In the genomic region with DNA sequence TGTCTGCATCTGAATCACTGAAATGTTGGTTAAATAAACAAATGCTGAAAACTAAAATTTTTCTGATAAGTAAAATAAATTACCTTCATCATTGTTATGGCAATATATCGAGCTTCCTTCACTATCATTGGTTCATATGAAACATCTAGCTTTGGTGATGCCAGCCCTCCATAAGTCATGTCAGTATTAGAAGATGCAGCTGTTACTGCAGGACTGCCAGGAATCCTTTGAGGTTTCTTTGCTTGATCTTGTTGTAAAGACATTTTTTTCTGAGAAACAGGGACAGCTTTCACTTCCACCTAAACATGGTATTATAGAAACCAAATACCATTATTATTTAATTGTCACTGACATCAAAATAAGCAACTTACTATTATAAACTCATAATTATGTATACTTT, we compare ENCODE assay signal across 15 cellular contexts.
DNase-seq lines count a peak whose midpoint lies in the region; ATAC-seq and TF ChIP-seq lines count a peak whose summit lies in the region.
"Had no signal": no experiment of that assay in that cellular context is flagged by ENCODE, and none has a peak within 500 bp of the region (broad histone marks: within the 10 kb centered on the region; RNA-seq: fewer than 3 reads in every experiment).

No MANE protein-coding gene starts in this region.

- POLR2A ChIA-PET in IMR-90 (lab: Charles Lee; ENCODE audit: unreplicated experiment) (no interaction called here), SK-N-SH (lab: Yijun Ruan, JAX) (no interaction called here)

- no peak overlapping the region for H2BK120ac ChIP-seq in IMR-90 (ENCODE audit: low read depth, low read length)

- H3K14ac ChIP-seq in IMR-90 (replicated peaks; ENCODE audit: low read depth, low read length): no peak overlapping the region

- no peak overlapping the region for H3K4me2 ChIP-seq in IMR-90 (ENCODE audit: low read depth, low read length)
- no peak overlapping the region for H3K4me2 ChIP-seq in SK-N-SH
- H3K4me2 ChIP-seq: BLaER1 treated with 17β-estradiol and CSF1 and Interleukin-3, amounts not matched to agents 10 nM and 100 nM; KMS-11 had no signal

- TF ChIP-seq CTCF in IMR-90 (conservative IDR thresholded peaks at IDR 0.05; ENCODE audit: low read depth, low read length) (no peak), SK-N-SH (IDR thresholded peaks at IDR 0.05) (no peak), fibroblast of the aortic adventitia (IDR thresholded peaks at IDR 0.05; ENCODE audit: insufficient read depth, low read length) (no peak), mucosa of descending colon (IDR thresholded peaks at IDR 0.05) (no peak)

- TF ChIP-seq RAD21 in IMR-90 (IDR thresholded peaks at IDR 0.05; ENCODE audit: low read length): no peak
- TF ChIP-seq RAD21 in SK-N-SH (IDR thresholded peaks at IDR 0.05; ENCODE audit: low read length): no peak

- H2BK20ac ChIP-seq in IMR-90 (ENCODE audit: low read depth, low read length): no peak overlapping the region

- no peak overlapping the region for H2AK5ac ChIP-seq in IMR-90 (ENCODE audit: low read depth, low read length)

- H3K27me3 ChIP-seq in IMR-90 (ENCODE audit: control insufficient read depth, insufficient read depth, low read length) (no peaks in the 10 kb centered on the region), SK-N-SH (ENCODE audit: insufficient read depth) (no peaks in the 10 kb centered on the region)
- H3K27me3 ChIP-seq: BLaER1 treated with 17β-estradiol and CSF1 and Interleukin-3, amounts not matched to agents 10 nM and 100 nM had no signal

- H3K9me2 ChIP-seq in SK-N-SH: no peaks in the 10 kb centered on the region

- in situ Hi-C loops in IMR-90 (cut with MboI; ENCODE audit: low sequenced_read_pairs): no loop called here

- ATAC-seq in IMR-90 (ENCODE audit: low read depth) (0 out of 2 replicates have a peak, but pooled peaks have one; percentile 27), GM19455 (IDR thresholded peaks at IDR 0.05; ENCODE audit: unreplicated experiment) (no peak), GM21515 (IDR thresholded peaks at IDR 0.05; ENCODE audit: unreplicated experiment) (no peak), GM19328 (IDR thresholded peaks at IDR 0.05; ENCODE audit: unreplicated experiment) (no peak), mucosa of descending colon (no peak)

- H3K27ac ChIP-seq in IMR-90 (ENCODE audit: insufficient read depth, low read length) (no peak overlapping the region), SK-N-SH (ENCODE audit: low read depth in 2 of 2, low read length in 1 of 2) (no peak overlapping the region)
- H3K27ac ChIP-seq: BLaER1 treated with 17β-estradiol and CSF1 and Interleukin-3, amounts not matched to agents 10 nM and 100 nM; KMS-11 had no signal

- H2AFZ ChIP-seq in IMR-90 (replicated peaks; ENCODE audit: low read length, poor library complexity) (no peak overlapping the region), SK-N-SH (ENCODE audit: low read depth) (no peak overlapping the region)

- H3K4ac ChIP-seq in IMR-90 (ENCODE audit: low read depth, low read length): no peak overlapping the region

- H3K9me1 ChIP-seq in IMR-90 (ENCODE audit: insufficient read depth, low read length): no peaks in the 10 kb centered on the region

- peaks cover 2% of the 10 kb centered on the region for H3F3A ChIP-seq in SK-N-SH (replicated peaks; ENCODE audit: insufficient read depth)

- H3K56ac ChIP-seq in IMR-90 (ENCODE audit: extremely low read depth, insufficient read depth, low read length): no peak overlapping the region

- H3K18ac ChIP-seq in IMR-90 (ENCODE audit: low read depth, low read length): no peak overlapping the region

- no TSS peak for BruUV-seq in IMR-90 (replicated peaks; lab: Mats Ljungman, UMichigan)

- H3K79me2 ChIP-seq in SK-N-SH (ENCODE audit: insufficient read depth): no peaks in the 10 kb centered on the region

- no CpG with 5 or more reads among the region's 1 CpG for WGBS in IMR-90 (ENCODE audit: extremely low coverage in 2 of 2, insufficient read length in 1 of 2), 2 experiments
- WGBS in SK-N-SH (ENCODE audit: low lambda C conversion rate): 31% methylated on average over 1 of the region's 1 CpG

- H2BK5ac ChIP-seq in IMR-90 (ENCODE audit: low read depth, low read length, poor library complexity, severe bottlenecking): no peak overlapping the region

- H3K9me3 ChIP-seq in IMR-90 (ENCODE audit: control insufficient read depth, insufficient read depth, low read length) (no peaks in the 10 kb centered on the region), SK-N-SH (no peaks in the 10 kb centered on the region), mucosa of descending colon (no peaks in the 10 kb centered on the region)
- H3K9me3 ChIP-seq: BLaER1 treated with 17β-estradiol and CSF1 and Interleukin-3, amounts not matched to agents 10 nM and 100 nM had no signal

- H3K36me3 ChIP-seq in IMR-90 (ENCODE audit: control insufficient read depth, insufficient read depth, low read length): peaks cover 2% of the 10 kb centered on the region; the same call in 1 of the 2 replicates
- peaks cover 46 to 53% of the 10 kb centered on the region in 2 experiments for H3K36me3 ChIP-seq in SK-N-SH (replicated peaks in 1 of 2; ENCODE audit: control insufficient read depth in 1 of 2, insufficient read depth in 2 of 2, low read length in 1 of 2)
- H3K36me3 ChIP-seq in mucosa of descending colon (ENCODE audit: low read depth): no peaks in the 10 kb centered on the region

- H4K20me1 ChIP-seq in IMR-90 (ENCODE audit: insufficient read depth, low read length): no peaks in the 10 kb centered on the region
- H4K20me1 ChIP-seq in SK-N-SH (ENCODE audit: insufficient read depth): no peaks in the 10 kb centered on the region

- no peaks in the 10 kb centered on the region; a peak in 2 of 4 replicates for H3K79me1 ChIP-seq in IMR-90 (ENCODE audit: low read depth in 1 of 2, low read length in 2 of 2)

- TF ChIP-seq EP300 in SK-N-SH (IDR thresholded peaks at IDR 0.05; ENCODE audit: borderline replicate concordance in 1 of 2, low read depth in 1 of 2, low read length in 1 of 2): no peak

- intact Hi-C loops in IMR-90 (cut with micrococcal nuclease): no loop called here
- intact Hi-C loops in mucosa of descending colon (cut with DNase I, micrococcal nuclease): no loop called here

- no peak overlapping the region for H4K91ac ChIP-seq in IMR-90 (ENCODE audit: insufficient read depth, low read depth, low read length)

- H3K23ac ChIP-seq in IMR-90 (ENCODE audit: low read depth, low read length): no peak overlapping the region

- H3K9ac ChIP-seq in IMR-90 (ENCODE audit: low read depth, low read length): no peak overlapping the region
- H3K9ac ChIP-seq in SK-N-SH: no peak overlapping the region
- H3K9ac ChIP-seq: BLaER1 treated with 17β-estradiol and CSF1 and Interleukin-3, amounts not matched to agents 10 nM and 100 nM; KMS-11 had no signal

- H2BK15ac ChIP-seq in IMR-90 (ENCODE audit: low read depth, low read length): no peak overlapping the region

- no peak for TF ChIP-seq POLR2A in IMR-90 (IDR thresholded peaks at IDR 0.05; ENCODE audit: low read depth, low read length)

- peak; percentile 41 for DNase-seq in IMR-90
- peak; percentile 5 for DNase-seq in SK-N-SH
- DNase-seq in fibroblast of the aortic adventitia (ENCODE audit: low read depth): peak; percentile 11
- no peak for DNase-seq in mucosa of descending colon
- DNase-seq: ACHN; CD4-positive, CD25-positive, alpha-beta regulatory T cell; DMS79; EL; HCEC 1CT; HFFc6 had no signal

- H2AK9ac ChIP-seq in IMR-90 (replicated peaks; ENCODE audit: low read depth, low read length, poor library complexity): no peak overlapping the region

- H3K4me1 ChIP-seq in IMR-90 (ENCODE audit: control insufficient read depth, insufficient read depth, low read length) (no peaks in the 10 kb centered on the region), SK-N-SH (ENCODE audit: control insufficient read depth in 1 of 2, insufficient read depth in 2 of 2, low read depth in 1 of 2, low read length in 1 of 2) (no peaks in the 10 kb centered on the region), mucosa of descending colon (ENCODE audit: low read depth) (no peaks in the 10 kb centered on the region)
- H3K4me1 ChIP-seq: BLaER1 treated with 17β-estradiol and CSF1 and Interleukin-3, amounts not matched to agents 10 nM and 100 nM had no signal

- H4K8ac ChIP-seq in IMR-90 (ENCODE audit: low read depth in 2 of 2, low read length in 2 of 2): no peak overlapping the region

- no peak overlapping the region for H3K4me3 ChIP-seq in IMR-90 (ENCODE audit: insufficient read depth, low read depth, low read length)
- no peak overlapping the region for H3K4me3 ChIP-seq in SK-N-SH (ENCODE audit: low read depth in 2 of 2, low read length in 1 of 2)
- H3K4me3 ChIP-seq in fibroblast of the aortic adventitia (ENCODE audit: low read depth, low read length): no peak overlapping the region
- no peak overlapping the region for H3K4me3 ChIP-seq in mucosa of descending colon
- H3K4me3 ChIP-seq: BLaER1 treated with 17β-estradiol and CSF1 and Interleukin-3, amounts not matched to agents 10 nM and 100 nM had no signal

- dilution Hi-C loops in IMR-90 (cut with HindIII; ENCODE audit: low sequenced_read_pairs, unreplicated experiment): no loop called here

- no peak overlapping the region for H4K5ac ChIP-seq in IMR-90 (ENCODE audit: low read depth, low read length)

- CTCF ChIA-PET in IMR-90 (lab: Yijun Ruan, JAX) (no interaction called here), SK-N-SH (lab: Yijun Ruan, JAX) (interaction anchor here (1.2 kb wide), 1 partner anchor 18 kb away, joined by 4 read pairs; no protein-coding TSS in a partner anchor)

TF ChIP-seq in IMR-90, 13 proteins besides CTCF, POLR2A, EP300 and RAD21 (continues in another document):
- no peak for TF ChIP-seq FOS (IDR thresholded peaks at IDR 0.05; ENCODE audit: low read depth, low read length)
- TF ChIP-seq, protein P1, sequence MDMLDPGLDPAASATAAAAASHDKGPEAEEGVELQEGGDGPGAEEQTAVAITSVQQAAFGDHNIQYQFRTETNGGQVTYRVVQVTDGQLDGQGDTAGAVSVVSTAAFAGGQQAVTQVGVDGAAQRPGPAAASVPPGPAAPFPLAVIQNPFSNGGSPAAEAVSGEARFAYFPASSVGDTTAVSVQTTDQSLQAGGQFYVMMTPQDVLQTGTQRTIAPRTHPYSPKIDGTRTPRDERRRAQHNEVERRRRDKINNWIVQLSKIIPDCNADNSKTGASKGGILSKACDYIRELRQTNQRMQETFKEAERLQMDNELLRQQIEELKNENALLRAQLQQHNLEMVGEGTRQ (IDR thresholded peaks at IDR 0.05; ENCODE audit: low read depth, low read length): no peak
- TF ChIP-seq RCOR1 (IDR thresholded peaks at IDR 0.05; ENCODE audit: insufficient replicate concordance, low read length): no peak

TF ChIP-seq in SK-N-SH, 30 proteins besides CTCF, POLR2A, EP300 and RAD21 (continues in another document):
- no peak for TF ChIP-seq FOXM1 (IDR thresholded peaks at IDR 0.05; ENCODE audit: low read depth)
- TF ChIP-seq, protein P1 (IDR thresholded peaks at IDR 0.05; ENCODE audit: borderline replicate concordance, low read depth, low read length): no peak
- TF ChIP-seq GABPA (IDR thresholded peaks at IDR 0.05; ENCODE audit: low read depth): no peak

Comparison
In these comparisons a context has a peak if more than half of its experiments do, and no peak if none do; other contexts are left out.
1. DNase-seq: peak in IMR-90 (single experiment), SK-N-SH (single experiment) and fibroblast of the aortic adventitia (single experiment); none in mucosa of descending colon (0 of 3).